1 cellular context compared by ENCODE assay signal in the genomic region with DNA sequence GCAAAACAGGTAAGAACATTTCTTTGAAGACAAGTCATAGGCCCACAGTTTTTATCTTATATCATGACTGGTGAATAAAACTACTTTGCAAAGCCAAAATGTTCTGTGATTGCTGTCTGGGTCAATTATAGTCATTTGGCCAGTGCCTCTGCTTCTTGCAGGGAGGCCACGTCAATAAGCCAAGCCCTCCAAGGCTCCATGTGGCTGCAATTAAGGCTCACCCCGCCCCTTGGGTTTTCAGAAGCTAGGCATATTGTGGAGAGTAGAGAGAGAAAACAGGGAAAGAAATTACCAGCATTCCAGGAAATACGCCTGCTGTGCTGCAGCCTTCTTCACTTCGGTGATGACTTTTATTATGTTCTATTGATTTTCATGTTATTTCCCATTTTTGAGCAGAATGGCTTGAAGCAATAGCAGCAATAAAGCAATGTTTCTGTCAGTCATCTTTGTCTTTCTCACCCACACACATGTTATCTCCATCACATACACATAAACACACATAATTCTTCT.
TF ChIP-seq lines count a peak whose summit lies in the region.

No MANE protein-coding gene starts in this region.

TF ChIP-seq in HepG2, 621 proteins besides CTCF, POLR2A, EP300 and RAD21 (continued from another document):
- TF ChIP-seq, protein P1, sequence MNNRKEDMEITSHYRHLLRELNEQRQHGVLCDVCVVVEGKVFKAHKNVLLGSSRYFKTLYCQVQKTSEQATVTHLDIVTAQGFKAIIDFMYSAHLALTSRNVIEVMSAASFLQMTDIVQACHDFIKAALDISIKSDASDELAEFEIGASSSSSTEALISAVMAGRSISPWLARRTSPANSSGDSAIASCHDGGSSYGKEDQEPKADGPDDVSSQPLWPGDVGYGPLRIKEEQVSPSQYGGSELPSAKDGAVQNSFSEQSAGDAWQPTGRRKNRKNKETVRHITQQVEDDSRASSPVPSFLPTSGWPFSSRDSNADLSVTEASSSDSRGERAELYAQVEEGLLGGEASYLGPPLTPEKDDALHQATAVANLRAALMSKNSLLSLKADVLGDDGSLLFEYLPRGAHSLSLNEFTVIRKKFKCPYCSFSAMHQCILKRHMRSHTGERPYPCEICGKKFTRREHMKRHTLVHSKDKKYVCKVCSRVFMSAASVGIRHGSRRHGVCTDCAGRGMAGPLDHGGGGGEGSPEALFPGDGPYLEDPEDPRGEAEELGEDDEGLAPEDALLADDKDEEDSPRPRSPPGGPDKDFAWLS (CRISPR knock-in tag; IDR thresholded peaks at IDR 0.05; ENCODE audit: borderline replicate concordance), result no peak
- TF ChIP-seq, protein P2, sequence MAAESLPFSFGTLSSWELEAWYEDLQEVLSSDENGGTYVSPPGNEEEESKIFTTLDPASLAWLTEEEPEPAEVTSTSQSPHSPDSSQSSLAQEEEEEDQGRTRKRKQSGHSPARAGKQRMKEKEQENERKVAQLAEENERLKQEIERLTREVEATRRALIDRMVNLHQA (CRISPR knock-in tag; IDR thresholded peaks at IDR 0.05), result no peak
- TF ChIP-seq SYNCRIP (IDR thresholded peaks at IDR 0.05; ENCODE audit: insufficient read depth, low read depth, low read length), result no peak
- TF ChIP-seq, protein P3, sequence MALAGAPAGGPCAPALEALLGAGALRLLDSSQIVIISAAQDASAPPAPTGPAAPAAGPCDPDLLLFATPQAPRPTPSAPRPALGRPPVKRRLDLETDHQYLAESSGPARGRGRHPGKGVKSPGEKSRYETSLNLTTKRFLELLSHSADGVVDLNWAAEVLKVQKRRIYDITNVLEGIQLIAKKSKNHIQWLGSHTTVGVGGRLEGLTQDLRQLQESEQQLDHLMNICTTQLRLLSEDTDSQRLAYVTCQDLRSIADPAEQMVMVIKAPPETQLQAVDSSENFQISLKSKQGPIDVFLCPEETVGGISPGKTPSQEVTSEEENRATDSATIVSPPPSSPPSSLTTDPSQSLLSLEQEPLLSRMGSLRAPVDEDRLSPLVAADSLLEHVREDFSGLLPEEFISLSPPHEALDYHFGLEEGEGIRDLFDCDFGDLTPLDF (CRISPR knock-in tag; IDR thresholded peaks at IDR 0.05), result no peak
- TF ChIP-seq ZNF34 (CRISPR knock-in tag; IDR thresholded peaks at IDR 0.05; ENCODE audit: borderline replicate concordance), result no peak
- TF ChIP-seq ZBTB3 (CRISPR knock-in tag; IDR thresholded peaks at IDR 0.05; ENCODE audit: borderline replicate concordance, low read depth), result no peak
- no peak for TF ChIP-seq SCMH1 (CRISPR knock-in tag; IDR thresholded peaks at IDR 0.05; ENCODE audit: borderline replicate concordance)
- TF ChIP-seq, protein P4, sequence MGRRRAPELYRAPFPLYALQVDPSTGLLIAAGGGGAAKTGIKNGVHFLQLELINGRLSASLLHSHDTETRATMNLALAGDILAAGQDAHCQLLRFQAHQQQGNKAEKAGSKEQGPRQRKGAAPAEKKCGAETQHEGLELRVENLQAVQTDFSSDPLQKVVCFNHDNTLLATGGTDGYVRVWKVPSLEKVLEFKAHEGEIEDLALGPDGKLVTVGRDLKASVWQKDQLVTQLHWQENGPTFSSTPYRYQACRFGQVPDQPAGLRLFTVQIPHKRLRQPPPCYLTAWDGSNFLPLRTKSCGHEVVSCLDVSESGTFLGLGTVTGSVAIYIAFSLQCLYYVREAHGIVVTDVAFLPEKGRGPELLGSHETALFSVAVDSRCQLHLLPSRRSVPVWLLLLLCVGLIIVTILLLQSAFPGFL (CRISPR knock-in tag; IDR thresholded peaks at IDR 0.05), result no peak
- TF ChIP-seq, protein P5, sequence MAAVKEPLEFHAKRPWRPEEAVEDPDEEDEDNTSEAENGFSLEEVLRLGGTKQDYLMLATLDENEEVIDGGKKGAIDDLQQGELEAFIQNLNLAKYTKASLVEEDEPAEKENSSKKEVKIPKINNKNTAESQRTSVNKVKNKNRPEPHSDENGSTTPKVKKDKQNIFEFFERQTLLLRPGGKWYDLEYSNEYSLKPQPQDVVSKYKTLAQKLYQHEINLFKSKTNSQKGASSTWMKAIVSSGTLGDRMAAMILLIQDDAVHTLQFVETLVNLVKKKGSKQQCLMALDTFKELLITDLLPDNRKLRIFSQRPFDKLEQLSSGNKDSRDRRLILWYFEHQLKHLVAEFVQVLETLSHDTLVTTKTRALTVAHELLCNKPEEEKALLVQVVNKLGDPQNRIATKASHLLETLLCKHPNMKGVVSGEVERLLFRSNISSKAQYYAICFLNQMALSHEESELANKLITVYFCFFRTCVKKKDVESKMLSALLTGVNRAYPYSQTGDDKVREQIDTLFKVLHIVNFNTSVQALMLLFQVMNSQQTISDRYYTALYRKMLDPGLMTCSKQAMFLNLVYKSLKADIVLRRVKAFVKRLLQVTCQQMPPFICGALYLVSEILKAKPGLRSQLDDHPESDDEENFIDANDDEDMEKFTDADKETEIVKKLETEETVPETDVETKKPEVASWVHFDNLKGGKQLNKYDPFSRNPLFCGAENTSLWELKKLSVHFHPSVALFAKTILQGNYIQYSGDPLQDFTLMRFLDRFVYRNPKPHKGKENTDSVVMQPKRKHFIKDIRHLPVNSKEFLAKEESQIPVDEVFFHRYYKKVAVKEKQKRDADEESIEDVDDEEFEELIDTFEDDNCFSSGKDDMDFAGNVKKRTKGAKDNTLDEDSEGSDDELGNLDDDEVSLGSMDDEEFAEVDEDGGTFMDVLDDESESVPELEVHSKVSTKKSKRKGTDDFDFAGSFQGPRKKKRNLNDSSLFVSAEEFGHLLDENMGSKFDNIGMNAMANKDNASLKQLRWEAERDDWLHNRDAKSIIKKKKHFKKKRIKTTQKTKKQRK (IDR thresholded peaks at IDR 0.05; ENCODE audit: low read length), result no peak
- TF ChIP-seq ERF (CRISPR knock-in tag; IDR thresholded peaks at IDR 0.05), result no peak
- no peak for TF ChIP-seq ZSCAN20 (CRISPR knock-in tag; IDR thresholded peaks at IDR 0.05; ENCODE audit: borderline replicate concordance)
- no peak for TF ChIP-seq ZBTB21 (CRISPR knock-in tag; IDR thresholded peaks at IDR 0.05)
TF ChIP-seq in HepG2: peak in this region for 0.
